9 cellular contexts compared by ENCODE assay signal in genomic region chr4:123599920-123600394, GRCh38.
DNase-seq lines count a peak whose midpoint lies in the region; ATAC-seq and TF ChIP-seq lines count a peak whose summit lies in the region.
"Had no signal": no experiment of that assay in that cellular context is flagged by ENCODE, and none has a peak within 500 bp of the region (broad histone marks: within the 10 kb centered on the region; RNA-seq: fewer than 3 reads in every experiment).

No MANE protein-coding gene starts in this region.

- POLR2A ChIA-PET in SK-N-SH (lab: Yijun Ruan, JAX) = no interaction called here

- no peak overlapping the region for H3K9ac ChIP-seq in SK-N-SH

- no peaks in the 10 kb centered on the region for H3K9me3 ChIP-seq in SK-N-SH

- no peak overlapping the region for H3K27ac Mint-ChIP-seq in activated T-helper 17 cell treated with anti-CD3 and anti-CD28 coated beads, Interleukin-2, amount 50 U/mL, for 72 hours
- peak overlapping the region; percentile 23 for H3K27ac Mint-ChIP-seq in osteocyte (ENCODE audit: unreplicated experiment)

- no peak for ATAC-seq in SK-N-SH treated with all-trans-retinoic acid at 6 μM for 48 hours
- ATAC-seq in HG02938 (IDR thresholded peaks at IDR 0.05; ENCODE audit: unreplicated experiment) = peak; percentile 100
- ATAC-seq in activated T-helper 17 cell treated with anti-CD3 and anti-CD28 coated beads, Interleukin-2, amount 50 U/mL, for 72 hours (replicated peaks) = peak; percentile 78

- peak overlapping the region; percentile 10 for H3K4me3 Mint-ChIP-seq in activated T-helper 17 cell treated with anti-CD3 and anti-CD28 coated beads, Interleukin-2, amount 50 U/mL, for 72 hours
- H3K4me3 Mint-ChIP-seq in osteocyte (ENCODE audit: unreplicated experiment) = no peak overlapping the region

- peaks cover 14% of the 10 kb centered on the region for H3K4me1 Mint-ChIP-seq in activated T-helper 17 cell treated with anti-CD3 and anti-CD28 coated beads, Interleukin-2, amount 50 U/mL, for 72 hours
- H3K4me1 Mint-ChIP-seq in osteocyte (ENCODE audit: unreplicated experiment) = peaks cover 20% of the 10 kb centered on the region

- peak overlapping the region; percentile 22; the same call in 1 of the 2 replicates for H2AFZ ChIP-seq in SK-N-SH (ENCODE audit: low read depth)

- no peak; the same call in 1 of the 2 replicates for TF ChIP-seq RAD21 in SK-N-SH (IDR thresholded peaks at IDR 0.05; ENCODE audit: low read length)

- no peaks in the 10 kb centered on the region for H3K27me3 ChIP-seq in SK-N-SH (ENCODE audit: insufficient read depth)

- WGBS in SK-N-SH (ENCODE audit: low lambda C conversion rate) = 87% methylated on average over 2 of the region's 2 CpGs

- H3K79me2 ChIP-seq in SK-N-SH (ENCODE audit: insufficient read depth) = no peaks in the 10 kb centered on the region

- peak overlapping the region in 1 of 2 experiments; percentile 53; a peak in 1 of 4 replicates for H3K27ac ChIP-seq in SK-N-SH (ENCODE audit: low read depth in 2 of 2, low read length in 1 of 2)
- H3K27ac ChIP-seq in coronary artery = peak overlapping the region in 1 of 2 donors; percentile 51
- H3K27ac ChIP-seq: C4-2B had no signal

- no peak for TF ChIP-seq CTCF in SK-N-SH (IDR thresholded peaks at IDR 0.05)
- no peak for TF ChIP-seq CTCF in osteocyte (IDR thresholded peaks at IDR 0.05)
- TF ChIP-seq CTCF in coronary artery (IDR thresholded peaks at IDR 0.05) = no peak

- H3F3A ChIP-seq in SK-N-SH (replicated peaks; ENCODE audit: insufficient read depth) = no peaks in the 10 kb centered on the region

- H3K4me3 ChIP-seq in SK-N-SH (ENCODE audit: low read depth in 2 of 2, low read length in 1 of 2) (no peak overlapping the region), coronary artery (no peak overlapping the region)

- CTCF ChIA-PET in SK-N-SH (lab: Yijun Ruan, JAX) = no interaction called here

- H3K36me3 ChIP-seq in SK-N-SH (replicated peaks in 1 of 2; ENCODE audit: control insufficient read depth in 1 of 2, insufficient read depth in 2 of 2, low read length in 1 of 2) = no peaks in the 10 kb centered on the region

- no peaks in the 10 kb centered on the region for H3K27me3 Mint-ChIP-seq in activated T-helper 17 cell treated with anti-CD3 and anti-CD28 coated beads, Interleukin-2, amount 50 U/mL, for 72 hours
- peaks cover 5% of the 10 kb centered on the region for H3K27me3 Mint-ChIP-seq in osteocyte (ENCODE audit: unreplicated experiment)

- H3K4me1 ChIP-seq in SK-N-SH (ENCODE audit: control insufficient read depth in 1 of 2, insufficient read depth in 2 of 2, low read depth in 1 of 2, low read length in 1 of 2) = peaks cover 8 to 10% of the 10 kb centered on the region in 2 experiments; a peak in 3 of 4 replicates

- H3K4me2 ChIP-seq in SK-N-SH = no peak overlapping the region

- H3K9me3 Mint-ChIP-seq in activated T-helper 17 cell treated with anti-CD3 and anti-CD28 coated beads, Interleukin-2, amount 50 U/mL, for 72 hours = peaks cover 3% of the 10 kb centered on the region
- peaks cover 3% of the 10 kb centered on the region for H3K9me3 Mint-ChIP-seq in osteocyte (ENCODE audit: unreplicated experiment)

- TF ChIP-seq EP300 in SK-N-SH (IDR thresholded peaks at IDR 0.05; ENCODE audit: borderline replicate concordance in 1 of 2, low read depth in 1 of 2, low read length in 1 of 2) = no peak

- DNase-seq in SK-N-SH = peak; percentile 24
- peak; percentile 72 for DNase-seq in NCI-H748 (lab: John Stamatoyannopoulos, UW; ENCODE audit: unreplicated experiment)
- DNase-seq in glomerular visceral epithelial cell (ENCODE audit: extremely low spot score) = peak; percentile 83
- DNase-seq in osteocyte (ENCODE audit: extremely low spot score, unreplicated experiment) = no peak
- DNase-seq in coronary artery (ENCODE audit: low spot score) = no peak

- H3K9me2 ChIP-seq in SK-N-SH = no peaks in the 10 kb centered on the region

- H4K20me1 ChIP-seq in SK-N-SH (ENCODE audit: insufficient read depth) = no peaks in the 10 kb centered on the region

- no peaks in the 10 kb centered on the region for H3K36me3 Mint-ChIP-seq in activated T-helper 17 cell treated with anti-CD3 and anti-CD28 coated beads, Interleukin-2, amount 50 U/mL, for 72 hours (ENCODE audit: low read depth)
- no peaks in the 10 kb centered on the region for H3K36me3 Mint-ChIP-seq in osteocyte (ENCODE audit: unreplicated experiment)

TF ChIP-seq in SK-N-SH, 30 proteins besides CTCF, POLR2A, EP300 and RAD21 (continues in another document):
- no peak for TF ChIP-seq RCOR1 (IDR thresholded peaks at IDR 0.05; ENCODE audit: low read length)
- no peak for TF ChIP-seq RFX5 (IDR thresholded peaks at IDR 0.05; ENCODE audit: low read length)
- TF ChIP-seq ZBTB33 (IDR thresholded peaks at IDR 0.05; ENCODE audit: borderline replicate concordance, low read depth) = no peak
- no peak for TF ChIP-seq NFIC (IDR thresholded peaks at IDR 0.05; ENCODE audit: borderline replicate concordance)
- TF ChIP-seq NRF1 (IDR thresholded peaks at IDR 0.05; ENCODE audit: low read depth, low read length) = no peak
- TF ChIP-seq JUND (IDR thresholded peaks at IDR 0.05) = no peak
- TF ChIP-seq FOXM1 (IDR thresholded peaks at IDR 0.05; ENCODE audit: low read depth) = no peak
- no peak for TF ChIP-seq MXI1 (IDR thresholded peaks at IDR 0.05; ENCODE audit: low read depth, low read length)
- no peak for TF ChIP-seq YY1 (IDR thresholded peaks at IDR 0.05; ENCODE audit: low read depth)
- TF ChIP-seq POLR2AphosphoS5 (IDR thresholded peaks at IDR 0.05; ENCODE audit: low read depth, low read length) = no peak
- no peak for TF ChIP-seq SMC3 (IDR thresholded peaks at IDR 0.05; ENCODE audit: low read depth, low read length)
- no peak for TF ChIP-seq EZH2phosphoT487 (IDR thresholded peaks at IDR 0.05; ENCODE audit: borderline replicate concordance, low read depth)
- no peak for TF ChIP-seq GATA2 (CRISPR knock-in tag; IDR thresholded peaks at IDR 0.05)

TF ChIP-seq in SK-N-SH treated with all-trans-retinoic acid at 6 μM for 48 hours, 23 proteins besides CTCF, POLR2A, EP300 and RAD21 (continues in another document):
- no peak for TF ChIP-seq BACH2 (CRISPR knock-in tag; IDR thresholded peaks at IDR 0.05; ENCODE audit: borderline replicate concordance)
- TF ChIP-seq ZC3H10 (CRISPR knock-in tag; IDR thresholded peaks at IDR 0.05) = no peak
- no peak for TF ChIP-seq ZNF565 (CRISPR knock-in tag; conservative IDR thresholded peaks at IDR 0.05; ENCODE audit: low read depth)
- TF ChIP-seq ZFP3 (CRISPR knock-in tag; IDR thresholded peaks at IDR 0.05) = no peak
- TF ChIP-seq CSDC2 (CRISPR knock-in tag; IDR thresholded peaks at IDR 0.05) = no peak
- TF ChIP-seq TSHZ2 (CRISPR knock-in tag; IDR thresholded peaks at IDR 0.05) = no peak
- TF ChIP-seq RARB (CRISPR knock-in tag; IDR thresholded peaks at IDR 0.05) = no peak
- no peak for TF ChIP-seq PATZ1 (CRISPR knock-in tag; IDR thresholded peaks at IDR 0.05; ENCODE audit: borderline replicate concordance)
- TF ChIP-seq CREB5 (CRISPR knock-in tag; IDR thresholded peaks at IDR 0.05; ENCODE audit: low read depth) = no peak
- TF ChIP-seq ZFP30 (CRISPR knock-in tag; IDR thresholded peaks at IDR 0.05) = no peak

Comparison
In these comparisons a context has a peak if more than half of its experiments do, and no peak if none do; other contexts are left out.
1. DNase-seq: peak in SK-N-SH (single experiment), NCI-H748 (single experiment) and glomerular visceral epithelial cell (single experiment); none in osteocyte (single experiment) and coronary artery (single experiment).